ENCODE assay signal across 8 cellular contexts in genomic region chr22:25447689-25448434, GRCh38.
DNase-seq lines count a peak whose midpoint lies in the region; ATAC-seq and TF ChIP-seq lines count a peak whose summit lies in the region.

No MANE protein-coding gene starts in this region.

- peak in 1 of 2 donors; percentile 31 for TF ChIP-seq POLR2A in uterus (IDR thresholded peaks at IDR 0.05)

- DNase-seq in NCI-H1105 treated with DMSO at 0.1 percent for 48 hours (lab: John Stamatoyannopoulos, UW) (peak; percentile 80), T-helper 1 cell (peak; percentile 71 to 90 (median 80)), amniotic stem cell (lab: John Stamatoyannopoulos, UW) (peak; percentile 40), left ventricle myocardium superior (peak; percentile 93), pulmonary artery endothelial cell (ENCODE audit: low read depth, low spot score) (peak; percentile 22), uterus (peak; percentile 85 to 90)

- intact Hi-C loops in left ventricle myocardium superior (cut with micrococcal nuclease): no loop called here
- intact Hi-C loops in uterus (cut with DNase I; ENCODE audit: low total_unique reads): no loop called here

- peak overlapping the region; percentile 83 to 89 for H3K27ac ChIP-seq in uterus

- no peaks in the 10 kb centered on the region for H3K27me3 ChIP-seq in uterus

- no peaks in the 10 kb centered on the region for H3K9me3 ChIP-seq in uterus

- no peaks in the 10 kb centered on the region for H3K36me3 ChIP-seq in uterus

- peaks cover 0 to 9% of the 10 kb centered on the region in 2 donors for H3K4me1 ChIP-seq in uterus

- TF ChIP-seq CTCF in GM12801 (IDR thresholded peaks at IDR 0.05; ENCODE audit: extremely low read depth, insufficient read length) (peak; percentile 39), uterus (IDR thresholded peaks at IDR 0.05) (peak; percentile 90 to 93 (median 92))

- H3K4me3 ChIP-seq in uterus: peak overlapping the region; percentile 72 to 84

- ATAC-seq in HG02610 (IDR thresholded peaks at IDR 0.05; ENCODE audit: unreplicated experiment) (peak; percentile 82), left ventricle myocardium superior (peak; percentile 97)

Comparison
In these comparisons a context has a peak if more than half of its experiments do, and no peak if none do; other contexts are left out.
1. Peak in every context shown above with its lines: DNase-seq, ATAC-seq, H3K4me3 ChIP-seq and H3K27ac ChIP-seq.
2. DNase-seq: peak in every context shown above with its lines; median percentile 93 in left ventricle myocardium superior; 88 in uterus; 80 in NCI-H1105 treated with DMSO at 0.1 percent for 48 hours; 80 in T-helper 1 cell; 40 in amniotic stem cell; 22 in pulmonary artery endothelial cell.